ENCODE assay signal across 35 cellular contexts in genomic region chr9:128424268-128424780, GRCh38.
"Had no signal": no experiment of that assay in that cellular context is flagged by ENCODE, and none has a peak within 500 bp of the region (broad histone marks: within the 10 kb centered on the region; RNA-seq: fewer than 3 reads in every experiment).

No MANE protein-coding gene starts in this region.

- H3K4me3 Mint-ChIP-seq: activated B cell treated with CpG ODN at 0.5 μM for 24 hours; activated CD4-positive, alpha-beta memory T cell treated with anti-CD3 and anti-CD28 coated beads for 36 hours; activated CD4-positive, alpha-beta T cell treated with anti-CD3 and anti-CD28 coated beads, Interleukin-2, amount 10 ng/mL, durations not matched to agents 24 days and 14 days; activated CD8-positive, alpha-beta memory T cell treated with anti-CD3 and anti-CD28 coated beads, Interleukin-2, amount 10 ng/mL, durations not matched to agents 7 days and 5 days; activated CD8-positive, alpha-beta T cell treated with anti-CD3 and anti-CD28 coated beads, Interleukin-2, amount 10 ng/mL, durations not matched to agents 7 days and 5 days; activated naive CD4-positive, alpha-beta T cell treated with anti-CD3 and anti-CD28 coated beads for 36 hours; activated naive CD4-positive, alpha-beta T cell treated with anti-CD3 and anti-CD28 coated beads, Interleukin-2, amount 50 U/mL, for 24 hours; activated naive CD8-positive, alpha-beta T cell treated with anti-CD3 and anti-CD28 coated beads for 36 hours; activated naive CD8-positive, alpha-beta T cell treated with anti-CD3 and anti-CD28 coated beads, Interleukin-2, amount 50 U/mL, for 24 hours; activated T-helper 1 cell treated with anti-CD3 and anti-CD28 coated beads, Interleukin-12 subunit alpha, Interleukin-12 subunit beta, Interleukin-2, Interleukin-4 antibody, amounts not matched to agents 30 ng/mL and 10 ng/mL and 1 ng/mL, durations not matched to agents 14 hours and 24 hours and 36 hours; brain; T-helper 17 cell; T-helper 2 cell treated with Interferon-gamma antibody and Interleukin-4, amounts not matched to agents 5 μg/mL and 100 μg/mL, for 36 hours had no signal

- H3K4me3 ChIP-seq: adrenal gland, ascending aorta, breast epithelium, cardiac muscle cell, colonic mucosa, esophagus muscularis mucosa, gastrocnemius medialis, heart left ventricle had no signal

- H3K36me3 ChIP-seq: adrenal gland, breast epithelium, cardiac muscle cell, colonic mucosa, gastrocnemius medialis had no signal

- H3K9me3 Mint-ChIP-seq: activated B cell treated with CpG ODN at 0.5 μM for 24 hours; activated CD4-positive, alpha-beta memory T cell treated with anti-CD3 and anti-CD28 coated beads for 36 hours; activated CD4-positive, alpha-beta T cell treated with anti-CD3 and anti-CD28 coated beads, Interleukin-2, amount 10 ng/mL, durations not matched to agents 24 days and 14 days; activated naive CD4-positive, alpha-beta T cell treated with anti-CD3 and anti-CD28 coated beads for 36 hours; activated naive CD4-positive, alpha-beta T cell treated with anti-CD3 and anti-CD28 coated beads, Interleukin-2, amount 50 U/mL, for 24 hours; activated naive CD8-positive, alpha-beta T cell treated with anti-CD3 and anti-CD28 coated beads for 36 hours; activated naive CD8-positive, alpha-beta T cell treated with anti-CD3 and anti-CD28 coated beads, Interleukin-2, amount 50 U/mL, for 24 hours; activated T-helper 1 cell treated with anti-CD3 and anti-CD28 coated beads, Interleukin-12 subunit alpha, Interleukin-12 subunit beta, Interleukin-2, Interleukin-4 antibody, amounts not matched to agents 30 ng/mL and 10 ng/mL and 1 ng/mL, durations not matched to agents 14 hours and 24 hours and 36 hours; activated T-helper 2 cell treated with anti-CD3 and anti-CD28 coated beads, Interferon-gamma antibody, Interleukin-2, Interleukin-4, amounts not matched to agents 10 μg/mL and 5 μg/mL and 100 μg/mL, durations not matched to agents 14 hours and 24 hours and 36 hours; T-helper 2 cell treated with Interferon-gamma antibody and Interleukin-4, amounts not matched to agents 5 μg/mL and 100 μg/mL, for 36 hours had no signal

- DNase-seq: activated B cell treated with CpG ODN at 0.5 μM for 24 hours; activated CD4-positive, alpha-beta memory T cell treated with anti-CD3 and anti-CD28 coated beads for 36 hours; activated CD4-positive, alpha-beta T cell treated with anti-CD3 and anti-CD28 coated beads, Interleukin-2, amount 10 ng/mL, durations not matched to agents 24 days and 14 days; activated CD8-positive, alpha-beta memory T cell treated with anti-CD3 and anti-CD28 coated beads, Interleukin-2, amount 10 ng/mL, durations not matched to agents 7 days and 5 days; activated CD8-positive, alpha-beta memory T cell treated with anti-CD3 and anti-CD28 coated beads, Interleukin-2, amount 50 U/mL, for 4 hours; activated CD8-positive, alpha-beta T cell treated with anti-CD3 and anti-CD28 coated beads, Interleukin-2, amount 10 ng/mL, durations not matched to agents 7 days and 5 days; activated effector memory CD4-positive, alpha-beta T cell treated with anti-CD3 and anti-CD28 coated beads, Interleukin-2, amount 50 U/mL, for 16 hours; activated naive CD4-positive, alpha-beta T cell treated with anti-CD3 and anti-CD28 coated beads for 36 hours; activated naive CD8-positive, alpha-beta T cell treated with anti-CD3 and anti-CD28 coated beads for 36 hours; activated naive CD8-positive, alpha-beta T cell treated with anti-CD3 and anti-CD28 coated beads, Interleukin-2, amount 50 U/mL, for 24 hours; activated T-cell treated with anti-CD3 and anti-CD28 coated beads, Interleukin-2, amount 50 U/mL, for 1 hour; activated T-cell treated with anti-CD3 and anti-CD28 coated beads, Interleukin-2, amount 50 U/mL, for 48 hours; adrenal gland; central memory CD4-positive, alpha-beta T cell; cerebellar nuclear complex; colonic mucosa; effector CD8-positive, alpha-beta T cell; erythroblast; foreskin keratinocyte; gastrocnemius medialis; glutamatergic neuron; heart left ventricle; T-helper 17 cell; T1000; WERI-Rb-1 had no signal

- H3K9me3 ChIP-seq: adrenal gland, ascending aorta, breast epithelium, colonic mucosa, esophagus muscularis mucosa, gastrocnemius medialis, heart left ventricle had no signal

- ATAC-seq: activated CD4-positive, CD25-positive, alpha-beta regulatory T cell treated with anti-CD3 and anti-CD28 coated beads, Interleukin-2, amount 50 U/mL, for 24 hours; activated CD8-positive, alpha-beta memory T cell treated with anti-CD3 and anti-CD28 coated beads, Interleukin-2, amount 10 ng/mL, durations not matched to agents 7 days and 5 days; activated CD8-positive, alpha-beta T cell treated with anti-CD3 and anti-CD28 coated beads, Interleukin-2, amount 10 ng/mL, durations not matched to agents 7 days and 5 days; activated naive CD8-positive, alpha-beta T cell treated with anti-CD3 and anti-CD28 coated beads, Interleukin-2, amount 50 U/mL, for 24 hours; foreskin keratinocyte; gastrocnemius medialis; heart left ventricle; T-helper 17 cell had no signal

- H3K27ac ChIP-seq: adrenal gland, ascending aorta, breast epithelium, cardiac muscle cell, colonic mucosa, esophagus muscularis mucosa, foreskin keratinocyte, gastrocnemius medialis, heart left ventricle, WERI-Rb-1 had no signal

- H3K36me3 Mint-ChIP-seq: activated CD4-positive, alpha-beta memory T cell treated with anti-CD3 and anti-CD28 coated beads for 36 hours; activated CD8-positive, alpha-beta memory T cell treated with anti-CD3 and anti-CD28 coated beads, Interleukin-2, amount 10 ng/mL, durations not matched to agents 7 days and 5 days; activated naive CD4-positive, alpha-beta T cell treated with anti-CD3 and anti-CD28 coated beads, Interleukin-2, amount 50 U/mL, for 24 hours; activated naive CD8-positive, alpha-beta T cell treated with anti-CD3 and anti-CD28 coated beads for 36 hours had no signal

- H3K27me3 ChIP-seq: adrenal gland, ascending aorta, breast epithelium, esophagus muscularis mucosa, foreskin keratinocyte had no signal

- H3K27ac Mint-ChIP-seq: activated B cell treated with CpG ODN at 0.5 μM for 24 hours; activated CD4-positive, alpha-beta memory T cell treated with anti-CD3 and anti-CD28 coated beads for 36 hours; activated CD4-positive, alpha-beta T cell treated with anti-CD3 and anti-CD28 coated beads, Interleukin-2, amount 10 ng/mL, durations not matched to agents 24 days and 14 days; activated CD8-positive, alpha-beta memory T cell treated with anti-CD3 and anti-CD28 coated beads, Interleukin-2, amount 10 ng/mL, durations not matched to agents 7 days and 5 days; activated CD8-positive, alpha-beta T cell treated with anti-CD3 and anti-CD28 coated beads, Interleukin-2, amount 10 ng/mL, durations not matched to agents 7 days and 5 days; activated naive CD4-positive, alpha-beta T cell treated with anti-CD3 and anti-CD28 coated beads for 36 hours; activated naive CD4-positive, alpha-beta T cell treated with anti-CD3 and anti-CD28 coated beads, Interleukin-2, amount 50 U/mL, for 24 hours; activated naive CD8-positive, alpha-beta T cell treated with anti-CD3 and anti-CD28 coated beads for 36 hours; activated naive CD8-positive, alpha-beta T cell treated with anti-CD3 and anti-CD28 coated beads, Interleukin-2, amount 50 U/mL, for 24 hours; activated T-helper 1 cell treated with anti-CD3 and anti-CD28 coated beads, Interleukin-12 subunit alpha, Interleukin-12 subunit beta, Interleukin-2, Interleukin-4 antibody, amounts not matched to agents 30 ng/mL and 10 ng/mL and 1 ng/mL, durations not matched to agents 14 hours and 24 hours and 36 hours; activated T-helper 2 cell treated with anti-CD3 and anti-CD28 coated beads, Interferon-gamma antibody, Interleukin-2, Interleukin-4, amounts not matched to agents 10 μg/mL and 5 μg/mL and 100 μg/mL, durations not matched to agents 14 hours and 24 hours and 36 hours; brain; T-helper 17 cell; T-helper 2 cell treated with Interferon-gamma antibody and Interleukin-4, amounts not matched to agents 5 μg/mL and 100 μg/mL, for 36 hours had no signal

- H3K27me3 Mint-ChIP-seq: activated naive CD4-positive, alpha-beta T cell treated with anti-CD3 and anti-CD28 coated beads, Interleukin-2, amount 50 U/mL, for 24 hours had no signal
